8 cellular contexts compared by ENCODE assay signal in genomic region chr17:40909351-40909750, GRCh38. TPM values are rescaled to one million over a fixed set of nuclear protein-coding genes. Genes with fewer than 3 reads are reported as not detected.
DNase-seq lines count a peak whose midpoint lies in the region; ATAC-seq and TF ChIP-seq lines count a peak whose summit lies in the region.

No MANE protein-coding gene starts in this region.

- no peaks in the 10 kb centered on the region for H3K9me2 ChIP-seq in hepatocyte (replicated peaks; ENCODE audit: insufficient read depth)

- peak overlapping the region; percentile 73 for H3K27ac ChIP-seq in hepatocyte

- no peak overlapping the region for H2AFZ ChIP-seq in hepatocyte

- in situ Hi-C loops in astrocyte of the spinal cord (cut with HindIII; ENCODE audit: low sequenced_read_pairs) = no loop called here

- TF ChIP-seq CTCF in GM12872 (IDR thresholded peaks at IDR 0.05; ENCODE audit: insufficient read depth, low read depth, low read length) (peak; percentile 70), astrocyte of the spinal cord (IDR thresholded peaks at IDR 0.05; ENCODE audit: low read depth, low read length) (peak; percentile 68), hepatocyte (IDR thresholded peaks at IDR 0.05; ENCODE audit: poor library complexity) (peak; percentile 75)

- H3K4me3 ChIP-seq in astrocyte of the spinal cord (ENCODE audit: low read depth, low read length) (no peak overlapping the region), hepatocyte (no peak overlapping the region), skeletal muscle cell (ENCODE audit: low read depth, low read length) (no peak overlapping the region)

- no peaks in the 10 kb centered on the region for H3K9me3 ChIP-seq in hepatocyte (ENCODE audit: low read depth)

- no peak for ATAC-seq in GM21360 (IDR thresholded peaks at IDR 0.05; ENCODE audit: unreplicated experiment)
- ATAC-seq in HG02840 (IDR thresholded peaks at IDR 0.05; ENCODE audit: low FRiP score, unreplicated experiment) = no peak

- no peaks in the 10 kb centered on the region for H3K27me3 ChIP-seq in hepatocyte

- no peaks in the 10 kb centered on the region for H4K20me1 ChIP-seq in hepatocyte (ENCODE audit: insufficient read depth, poor library complexity, severe bottlenecking)

- under 1% methylated on average over 5 of the region's 5 CpGs for WGBS in hepatocyte (ENCODE audit: low lambda C conversion rate, missing lambda C conversion rate)

- DNase-seq in NCI-H187 treated with DMSO at 0.1 percent for 48 hours (lab: John Stamatoyannopoulos, UW) (peak; percentile 51), T1000 (lab: John Stamatoyannopoulos, UW) (peak; percentile 86), astrocyte of the spinal cord (ENCODE audit: low read depth, low spot score) (peak; percentile 95), hepatocyte (ENCODE audit: low spot score) (peak; percentile 95), skeletal muscle cell (ENCODE audit: low read depth) (peak; percentile 91)

- H3K79me2 ChIP-seq in hepatocyte = no peaks in the 10 kb centered on the region

- no peaks in the 10 kb centered on the region for H3K36me3 ChIP-seq in hepatocyte (replicated peaks; ENCODE audit: insufficient read depth, low read depth)

- H3K4me2 ChIP-seq in hepatocyte = peak overlapping the region; percentile 11

- H3K4me1 ChIP-seq in hepatocyte (ENCODE audit: insufficient read depth) = peaks cover 13% of the 10 kb centered on the region

RNA-seq across cellular contexts. Expression of gene KRT20, which starts 24.3 kb away (rescaled TPM):
- 2.4 and 3.4 TPM in 2 replicates for total RNA-seq in hepatocyte
- polyA plus RNA-seq in hepatocyte = 1.5 and 1.6 TPM in 2 replicates

RNA-seq across cellular contexts. Expression of gene KRT23, which starts 28.1 kb away (rescaled TPM):
- total RNA-seq in hepatocyte = 4.0 and 6.4 TPM in 2 replicates
- 2.0 and 4.0 TPM in 2 replicates for polyA plus RNA-seq in hepatocyte

RNA-seq across cellular contexts. Expression of gene KRT12, which starts 42.3 kb away (rescaled TPM):
- total RNA-seq in hepatocyte = not detected in 2 replicates
- not detected in 2 replicates for polyA plus RNA-seq in hepatocyte

RNA-seq across cellular contexts. Expression of gene KRT39, which starts 57.4 kb away (rescaled TPM):
- total RNA-seq in hepatocyte = 1.0 TPM in 1 of 2 replicates, not detected in the other
- not detected in 2 replicates for polyA plus RNA-seq in hepatocyte
